10 cellular contexts compared by ENCODE assay signal in genomic region chr14:73788871-73789590, GRCh38.
A peak's percentile ranks its signal among the peaks of the same experiment; 100 is the strongest.
DNase-seq lines count a peak whose midpoint lies in the region; ATAC-seq and TF ChIP-seq lines count a peak whose summit lies in the region.
"Had no signal": no experiment of that assay in that cellular context is flagged by ENCODE, and none has a peak within 500 bp of the region (broad histone marks: within the 10 kb centered on the region; RNA-seq: fewer than 3 reads in every experiment).

No MANE protein-coding gene starts in this region.

- H3K4me3 ChIP-seq in breast epithelium (peak overlapping the region in 1 of 3 donors; percentile 76), mucosa of rectum (ENCODE audit: low read length in 2 of 2) (no peak overlapping the region), thymus (ENCODE audit: low read length) (no peak overlapping the region)

- WGBS in thymus, result 91% methylated on average over 5 of the region's 5 CpGs

- H3K4me1 ChIP-seq in breast epithelium (peaks cover 21 to 32% of the 10 kb centered on the region in 2 donors), mucosa of rectum (ENCODE audit: control insufficient read depth in 2 of 2, insufficient read depth in 2 of 2, low read length in 2 of 2) (peaks cover 24 to 41% of the 10 kb centered on the region in 2 donors), thymus (ENCODE audit: control insufficient read depth, insufficient read depth, low read length) (peaks cover 24% of the 10 kb centered on the region)

- no peak overlapping the region for H3K9ac ChIP-seq in mucosa of rectum (ENCODE audit: low read depth in 1 of 2, low read length in 2 of 2)

- H3K36me3 Mint-ChIP-seq in activated CD8-positive, alpha-beta memory T cell treated with anti-CD3 and anti-CD28 coated beads, Interleukin-2, amount 10 ng/mL, durations not matched to agents 7 days and 5 days, result peaks cover 2% of the 10 kb centered on the region

- no peaks in the 10 kb centered on the region for H3K36me3 ChIP-seq in breast epithelium
- H3K36me3 ChIP-seq in mucosa of rectum (ENCODE audit: control insufficient read depth in 2 of 2, insufficient read depth in 2 of 2, low read length in 2 of 2), result no peaks in the 10 kb centered on the region
- H3K36me3 ChIP-seq in thymus (ENCODE audit: control insufficient read depth, insufficient read depth), result no peaks in the 10 kb centered on the region

- intact Hi-C loops in breast epithelium (cut with DNase I; ENCODE audit: low total_unique reads), result no loop called here

- TF ChIP-seq POLR2A in breast epithelium (IDR thresholded peaks at IDR 0.05), result no peak

- POLR2A ChIA-PET in HEK293T (lab: Yijun Ruan, JAX), result interaction anchor here (0.6 to 5.8 kb wide), 5 partner anchors 12 to 63 kb away, joined by 3 to 49 read pairs (median 5); partner anchors contain the start of gene PTGR2

- no peak for TF ChIP-seq CTCF in breast epithelium (IDR thresholded peaks at IDR 0.05)

- H3K4me1 Mint-ChIP-seq in activated CD8-positive, alpha-beta memory T cell treated with anti-CD3 and anti-CD28 coated beads, Interleukin-2, amount 10 ng/mL, durations not matched to agents 7 days and 5 days, result peaks cover 37% of the 10 kb centered on the region

- H3K27ac ChIP-seq in breast epithelium (peak overlapping the region; percentile 97 to 98), mucosa of rectum (ENCODE audit: low read depth in 2 of 2, low read length in 2 of 2) (peak overlapping the region; percentile 75 to 95), thymus (ENCODE audit: low read depth) (peak overlapping the region; percentile 60)

- CTCF ChIA-PET in activated CD8-positive, alpha-beta memory T cell treated with anti-CD3 and anti-CD28 coated beads, Interleukin-2, amount 10 ng/mL, durations not matched to agents 7 days and 5 days (lab: Charles Lee), result interaction anchor here (0.7 to 6.7 kb wide), 12 partner anchors 8 to 60 kb away, joined by 3 to 97 read pairs (median 6); a partner anchor contains a TSS
- CTCF ChIA-PET in HEK293T (lab: Yijun Ruan, JAX), result interaction anchor here (0.6 to 1.0 kb wide), 3 partner anchors 12 to 79 kb away, joined by 3 to 4 read pairs (median 3); no protein-coding TSS in a partner anchor

- ATAC-seq in activated CD8-positive, alpha-beta memory T cell treated with anti-CD3 and anti-CD28 coated beads, Interleukin-2, amount 10 ng/mL, durations not matched to agents 7 days and 5 days, result no peak

- peak overlapping the region; percentile 96 for H3K27ac Mint-ChIP-seq in activated CD8-positive, alpha-beta memory T cell treated with anti-CD3 and anti-CD28 coated beads, Interleukin-2, amount 10 ng/mL, durations not matched to agents 7 days and 5 days

- no peak for DNase-seq in activated CD8-positive, alpha-beta memory T cell treated with anti-CD3 and anti-CD28 coated beads, Interleukin-2, amount 10 ng/mL, durations not matched to agents 7 days and 5 days
- no peak for DNase-seq in activated CD8-positive, alpha-beta memory T cell treated with anti-CD3 and anti-CD28 coated beads, Interleukin-2, amount 50 U/mL, for 4 hours
- no peak for DNase-seq in breast epithelium (ENCODE audit: low spot score in 2 of 2)
- DNase-seq in COR-L47 (lab: John Stamatoyannopoulos, UW), result no peak
- no peak for DNase-seq in NOMO-1 (lab: John Stamatoyannopoulos, UW; ENCODE audit: unreplicated experiment in 2 of 2)
- no peak for DNase-seq in HEK293T (ENCODE audit: extremely low spot score)
- DNase-seq: cortex of kidney, NCI-H2081 had no signal

- H3K27me3 Mint-ChIP-seq in activated CD8-positive, alpha-beta memory T cell treated with anti-CD3 and anti-CD28 coated beads, Interleukin-2, amount 10 ng/mL, durations not matched to agents 7 days and 5 days, result no peaks in the 10 kb centered on the region

- H3K27me3 ChIP-seq in breast epithelium (no peaks in the 10 kb centered on the region), mucosa of rectum (ENCODE audit: control insufficient read depth in 2 of 2, insufficient read depth in 2 of 2, low read length in 2 of 2) (no peaks in the 10 kb centered on the region), thymus (ENCODE audit: control insufficient read depth, insufficient read depth) (no peaks in the 10 kb centered on the region)

- no peaks in the 10 kb centered on the region for H3K9me3 Mint-ChIP-seq in activated CD8-positive, alpha-beta memory T cell treated with anti-CD3 and anti-CD28 coated beads, Interleukin-2, amount 10 ng/mL, durations not matched to agents 7 days and 5 days (ENCODE audit: low read depth)

- H3K9me3 ChIP-seq in breast epithelium (no peaks in the 10 kb centered on the region), mucosa of rectum (ENCODE audit: control insufficient read depth in 2 of 2, low read length in 2 of 2) (no peaks in the 10 kb centered on the region), thymus (ENCODE audit: control insufficient read depth) (no peaks in the 10 kb centered on the region)

- peak overlapping the region; percentile 85 for H3K4me3 Mint-ChIP-seq in activated CD8-positive, alpha-beta memory T cell treated with anti-CD3 and anti-CD28 coated beads, Interleukin-2, amount 10 ng/mL, durations not matched to agents 7 days and 5 days

TF ChIP-seq in HEK293T, 16 proteins besides CTCF, POLR2A, EP300 and RAD21:
- TF ChIP-seq FOXA1 (IDR thresholded peaks at IDR 0.05) (no peak), SUZ12 (IDR thresholded peaks at IDR 0.05) (no peak), LEF1 (IDR thresholded peaks at IDR 0.05; ENCODE audit: borderline replicate concordance) (no peak), ELF4 (IDR thresholded peaks at IDR 0.05) (no peak), FOXK2 (IDR thresholded peaks at IDR 0.05) (no peak), BHLHE40 (IDR thresholded peaks at IDR 0.05; ENCODE audit: borderline replicate concordance) (no peak), L3MBTL2 (conservative IDR thresholded peaks at IDR 0.05) (no peak), PKNOX1 (IDR thresholded peaks at IDR 0.05) (no peak), HDGF (IDR thresholded peaks at IDR 0.05; ENCODE audit: borderline replicate concordance) (no peak), SP1 (IDR thresholded peaks at IDR 0.05) (no peak), NFRKB (IDR thresholded peaks at IDR 0.05) (no peak), ZNF384 (IDR thresholded peaks at IDR 0.05) (no peak), ARNT (IDR thresholded peaks at IDR 0.05) (no peak), TARDBP (IDR thresholded peaks at IDR 0.05) (no peak)
TF ChIP-seq in HEK293T: peak in this region for 0.
